ENCODE assay signal across 34 cellular contexts in the genomic region with DNA sequence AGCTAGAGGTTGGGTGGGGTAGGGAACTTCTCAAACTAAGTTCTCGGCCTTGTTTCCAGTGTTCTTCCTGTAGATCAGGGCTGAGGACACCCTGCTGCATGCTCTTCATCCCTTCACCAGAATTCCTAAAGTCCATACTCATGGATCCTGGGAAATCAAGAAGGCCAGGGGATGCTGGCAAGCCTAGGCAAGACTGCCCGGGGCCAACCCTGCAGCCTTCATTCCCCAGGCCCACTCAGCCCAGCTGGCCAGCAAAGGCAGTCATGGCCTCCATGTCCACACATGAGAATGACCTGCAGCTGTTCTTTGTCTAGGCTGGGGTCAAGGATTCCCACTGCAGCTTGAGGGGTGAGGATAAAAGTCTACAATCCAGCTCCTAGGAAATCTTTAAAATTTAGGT.
"Had no signal": no experiment of that assay in that cellular context is flagged by ENCODE, and none has a peak within 500 bp of the region (broad histone marks: within the 10 kb centered on the region; RNA-seq: fewer than 3 reads in every experiment).

No MANE protein-coding gene starts in this region.

- H3K4me3 ChIP-seq: adrenal gland, body of pancreas, breast epithelium had no signal

- H3K9me3 ChIP-seq: adrenal gland, body of pancreas, breast epithelium had no signal

- H3K36me3 ChIP-seq: adrenal gland, brain microvascular endothelial cell, breast epithelium had no signal

- H3K27ac Mint-ChIP-seq: activated B cell treated with CpG ODN at 0.5 μM for 24 hours; activated CD4-positive, alpha-beta memory T cell treated with anti-CD3 and anti-CD28 coated beads for 36 hours; activated CD4-positive, alpha-beta T cell treated with anti-CD3 and anti-CD28 coated beads, Interleukin-2, amount 10 ng/mL, durations not matched to agents 24 days and 14 days; activated CD8-positive, alpha-beta T cell treated with anti-CD3 and anti-CD28 coated beads for 36 hours; activated naive CD4-positive, alpha-beta T cell treated with anti-CD3 and anti-CD28 coated beads for 36 hours; activated naive CD4-positive, alpha-beta T cell treated with anti-CD3 and anti-CD28 coated beads, Interleukin-2, amount 50 U/mL, for 72 hours; activated naive CD8-positive, alpha-beta T cell treated with anti-CD3 and anti-CD28 coated beads for 36 hours; activated T-cell treated with anti-CD3 and anti-CD28 coated beads, Interleukin-2, amount 50 U/mL, for 72 hours; activated T-helper 1 cell treated with anti-CD3 and anti-CD28 coated beads, Interleukin-12 subunit alpha, Interleukin-12 subunit beta, Interleukin-2, Interleukin-4 antibody, amounts not matched to agents 30 ng/mL and 10 ng/mL and 1 ng/mL, durations not matched to agents 14 hours and 24 hours and 36 hours; activated T-helper 17 cell treated with anti-CD3 and anti-CD28 coated beads, Interleukin-2, amount 50 U/mL, for 72 hours; T-helper 1 cell treated with Interleukin-12 subunit alpha and Interleukin-12 subunit beta and Interleukin-4 antibody, amounts not matched to agents 30 μg/mL and 1 μg/mL, for 36 hours had no signal

- ATAC-seq: activated CD8-positive, alpha-beta T cell treated with anti-CD3 and anti-CD28 coated beads for 36 hours; activated naive CD4-positive, alpha-beta T cell treated with anti-CD3 and anti-CD28 coated beads, Interleukin-2, amount 50 U/mL, for 72 hours; activated T-cell treated with anti-CD3 and anti-CD28 coated beads, Interleukin-2, amount 50 U/mL, for 4 hours; activated T-cell treated with anti-CD3 and anti-CD28 coated beads, Interleukin-2, amount 50 U/mL, for 72 hours; activated T-helper 17 cell treated with anti-CD3 and anti-CD28 coated beads, Interleukin-2, amount 50 U/mL, for 72 hours; body of pancreas had no signal

- H3K36me3 Mint-ChIP-seq: activated CD4-positive, alpha-beta memory T cell treated with anti-CD3 and anti-CD28 coated beads for 36 hours; activated naive CD4-positive, alpha-beta T cell treated with anti-CD3 and anti-CD28 coated beads, Interleukin-2, amount 50 U/mL, for 72 hours; activated naive CD8-positive, alpha-beta T cell treated with anti-CD3 and anti-CD28 coated beads for 36 hours had no signal

- H3K4me3 Mint-ChIP-seq: activated B cell treated with CpG ODN at 0.5 μM for 24 hours; activated CD4-positive, alpha-beta memory T cell treated with anti-CD3 and anti-CD28 coated beads for 36 hours; activated CD8-positive, alpha-beta T cell treated with anti-CD3 and anti-CD28 coated beads for 36 hours; activated naive CD4-positive, alpha-beta T cell treated with anti-CD3 and anti-CD28 coated beads for 36 hours; activated naive CD8-positive, alpha-beta T cell treated with anti-CD3 and anti-CD28 coated beads for 36 hours; activated T-cell treated with anti-CD3 and anti-CD28 coated beads, Interleukin-2, amount 50 U/mL, for 4 hours; activated T-cell treated with anti-CD3 and anti-CD28 coated beads, Interleukin-2, amount 50 U/mL, for 72 hours; activated T-helper 1 cell treated with anti-CD3 and anti-CD28 coated beads, Interleukin-12 subunit alpha, Interleukin-12 subunit beta, Interleukin-2, Interleukin-4 antibody, amounts not matched to agents 30 ng/mL and 10 ng/mL and 1 ng/mL, durations not matched to agents 14 hours and 24 hours and 36 hours; activated T-helper 17 cell treated with anti-CD3 and anti-CD28 coated beads, Interleukin-2, amount 50 U/mL, for 72 hours; T-helper 1 cell treated with Interleukin-12 subunit alpha and Interleukin-12 subunit beta and Interleukin-4 antibody, amounts not matched to agents 30 μg/mL and 1 μg/mL, for 36 hours had no signal

- H3K27me3 ChIP-seq: adrenal gland, body of pancreas, brain microvascular endothelial cell, breast epithelium had no signal

- H3K27me3 Mint-ChIP-seq: activated CD8-positive, alpha-beta T cell treated with anti-CD3 and anti-CD28 coated beads for 36 hours; activated naive CD8-positive, alpha-beta T cell treated with anti-CD3 and anti-CD28 coated beads for 36 hours; activated T-helper 17 cell treated with anti-CD3 and anti-CD28 coated beads, Interleukin-2, amount 50 U/mL, for 72 hours had no signal

- H3K4me1 ChIP-seq: body of pancreas, breast epithelium had no signal

- H3K9me3 Mint-ChIP-seq: activated CD4-positive, alpha-beta memory T cell treated with anti-CD3 and anti-CD28 coated beads for 36 hours; activated CD8-positive, alpha-beta T cell treated with anti-CD3 and anti-CD28 coated beads for 36 hours; activated naive CD4-positive, alpha-beta T cell treated with anti-CD3 and anti-CD28 coated beads for 36 hours; activated naive CD4-positive, alpha-beta T cell treated with anti-CD3 and anti-CD28 coated beads, Interleukin-2, amount 50 U/mL, for 72 hours; activated T-cell treated with anti-CD3 and anti-CD28 coated beads, Interleukin-2, amount 50 U/mL, for 4 hours; activated T-cell treated with anti-CD3 and anti-CD28 coated beads, Interleukin-2, amount 50 U/mL, for 72 hours; activated T-helper 17 cell treated with anti-CD3 and anti-CD28 coated beads, Interleukin-2, amount 50 U/mL, for 72 hours had no signal

- DNase-seq: activated B cell treated with CpG ODN at 0.5 μM for 24 hours; activated CD4-positive, alpha-beta memory T cell treated with anti-CD3 and anti-CD28 coated beads for 36 hours; activated CD4-positive, alpha-beta T cell treated with anti-CD3 and anti-CD28 coated beads for 4 hours; activated CD4-positive, alpha-beta T cell treated with anti-CD3 and anti-CD28 coated beads, Interleukin-2, amount 10 ng/mL, durations not matched to agents 24 days and 14 days; activated CD4-positive, alpha-beta T cell treated with anti-CD3 and anti-CD28 coated beads, Interleukin-2, amount 50 U/mL, for 1 hour; activated CD4-positive, alpha-beta T cell treated with anti-CD3 and anti-CD28 coated beads, Interleukin-2, amount 50 U/mL, for 4 hours; activated CD4-positive, CD25-positive, alpha-beta regulatory T cell treated with anti-CD3 and anti-CD28 coated beads, Interleukin-2, amount 50 U/mL, for 72 hours; activated CD8-positive, alpha-beta memory T cell treated with anti-CD3 and anti-CD28 coated beads, Interleukin-2, amount 50 U/mL, for 4 hours; activated CD8-positive, alpha-beta T cell treated with anti-CD3 and anti-CD28 coated beads for 36 hours; activated effector memory CD4-positive, alpha-beta T cell treated with anti-CD3 and anti-CD28 coated beads, Interleukin-2, amount 50 U/mL, for 16 hours; activated gamma-delta T cell treated with Interleukin-2 at 50 U/mL for 16 hours; activated naive CD4-positive, alpha-beta T cell; activated naive CD4-positive, alpha-beta T cell treated with anti-CD3 and anti-CD28 coated beads for 36 hours; activated naive CD4-positive, alpha-beta T cell treated with anti-CD3 and anti-CD28 coated beads, Interleukin-2, amount 50 U/mL, for 16 hours; activated naive CD8-positive, alpha-beta T cell treated with anti-CD3 and anti-CD28 coated beads for 36 hours; activated T-cell treated with anti-CD3 and anti-CD28 coated beads for 4 hours; activated T-cell treated with anti-CD3 and anti-CD28 coated beads, Interleukin-2, amount 50 U/mL, for 1 hour; activated T-cell treated with anti-CD3 and anti-CD28 coated beads, Interleukin-2, amount 50 U/mL, for 4 hours; activated T-cell treated with anti-CD3 and anti-CD28 coated beads, Interleukin-2, amount 50 U/mL, for 72 hours; adrenal gland; amniotic stem cell; aorta; body of pancreas; brain microvascular endothelial cell; central memory CD4-positive, alpha-beta T cell; T-helper 1 cell had no signal

- FAIRE-seq: astrocyte, TTC549 had no signal

- H3K27ac ChIP-seq: adrenal gland, body of pancreas, brain microvascular endothelial cell, breast epithelium, VCaP had no signal
